In genomic region chr1:84782881-84783280, GRCh38 we compare ENCODE assay signal across 6 cellular contexts.
"Had no signal": no experiment of that assay in that cellular context is flagged by ENCODE, and none has a peak within 500 bp of the region (broad histone marks: within the 10 kb centered on the region; RNA-seq: fewer than 3 reads in every experiment).

No MANE protein-coding gene starts in this region.

- H3K4me3 ChIP-seq: coronary artery, esophagus squamous epithelium, mucosa of descending colon had no signal

- DNase-seq: esophagus squamous epithelium had no signal

- H3K27me3 ChIP-seq: esophagus squamous epithelium, neutrophil had no signal

- H3K9ac ChIP-seq: parathyroid adenoma had no signal

- H3K36me3 ChIP-seq: esophagus squamous epithelium, neutrophil had no signal

- H3K79me2 ChIP-seq: parathyroid adenoma had no signal

- H3K4me1 ChIP-seq: parathyroid adenoma had no signal

- H3K9me3 ChIP-seq: esophagus squamous epithelium, mucosa of descending colon, neutrophil had no signal

- FAIRE-seq: endothelial cell of umbilical vein had no signal

- H3K27ac ChIP-seq: coronary artery, esophagus squamous epithelium, neutrophil, parathyroid adenoma had no signal
